ENCODE assay signal across 7 cellular contexts in genomic region chr10:110305767-110306451, GRCh38.
DNase-seq lines count a peak whose midpoint lies in the region; ATAC-seq and TF ChIP-seq lines count a peak whose summit lies in the region.

No MANE protein-coding gene starts in this region.

- peak overlapping the region; percentile 86 for H3K27ac ChIP-seq in brain microvascular endothelial cell

- H3K27me3 ChIP-seq in brain microvascular endothelial cell (replicated peaks): no peaks in the 10 kb centered on the region

- in situ Hi-C loops in brain microvascular endothelial cell (cut with HindIII; ENCODE audit: low pct_ligation_motif_present, low sequenced_read_pairs): no loop called here

- peaks cover 21% of the 10 kb centered on the region for H3K36me3 ChIP-seq in brain microvascular endothelial cell (replicated peaks)

- peak; percentile 59 for DNase-seq in NCI-H1436 (lab: John Stamatoyannopoulos, UW)
- DNase-seq in SW 1271 (lab: John Stamatoyannopoulos, UW): peak; percentile 19 to 85
- peak; percentile 86 for DNase-seq in brain microvascular endothelial cell
- DNase-seq in inferior parietal cortex (ENCODE audit: extremely low spot score): peak; percentile 64
- DNase-seq in stimulated activated CD4-positive, alpha-beta T cell treated with anti-CD3 and anti-CD28 coated beads, Interleukin-15, amount 100 ng/mL, for 48 hours (ENCODE audit: low read depth in 2 of 2): peak; percentile 27 to 43

- TF ChIP-seq CTCF in GM12872 (IDR thresholded peaks at IDR 0.05; ENCODE audit: insufficient read depth, low read depth, low read length): peak; percentile 55
- TF ChIP-seq CTCF in brain microvascular endothelial cell (IDR thresholded peaks at IDR 0.05; ENCODE audit: low read depth, low read length, missing control alignments): peak; percentile 71

- H3K4me3 ChIP-seq in brain microvascular endothelial cell (ENCODE audit: low read depth, low read length): no peak overlapping the region

- ATAC-seq in HG02610 (IDR thresholded peaks at IDR 0.05; ENCODE audit: unreplicated experiment): peak; percentile 49

Comparison
In these comparisons a context has a peak if more than half of its experiments do, and no peak if none do; other contexts are left out.
1. DNase-seq: peak in every context shown above with its lines; median percentile 86 in brain microvascular endothelial cell; 64 in inferior parietal cortex; 59 in NCI-H1436; 52 in SW 1271; 35 in stimulated activated CD4-positive, alpha-beta T cell treated with anti-CD3 and anti-CD28 coated beads, Interleukin-15, amount 100 ng/mL, for 48 hours.